ENCODE assay signal across 32 cellular contexts in genomic region chr18:46732201-46732600, GRCh38. TPM values are rescaled to one million over a fixed set of nuclear protein-coding genes. Genes with fewer than 3 reads are reported as not detected.
"Had no signal": no experiment of that assay in that cellular context is flagged by ENCODE, and none has a peak within 500 bp of the region (broad histone marks: within the 10 kb centered on the region; RNA-seq: fewer than 3 reads in every experiment).

No MANE protein-coding gene starts in this region.

- H3K4me1 Mint-ChIP-seq: activated CD4-positive, alpha-beta T cell treated with anti-CD3 and anti-CD28 coated beads for 36 hours; activated CD4-positive, alpha-beta T cell treated with anti-CD3 and anti-CD28 coated beads, Interleukin-2, amount 10 ng/mL, durations not matched to agents 24 days and 14 days; activated CD8-positive, alpha-beta memory T cell treated with anti-CD3 and anti-CD28 coated beads, Interleukin-2, amount 10 ng/mL, durations not matched to agents 7 days and 5 days; activated naive CD4-positive, alpha-beta T cell treated with anti-CD3 and anti-CD28 coated beads, Interleukin-2, amount 50 U/mL, for 24 hours; activated naive CD8-positive, alpha-beta T cell treated with anti-CD3 and anti-CD28 coated beads, Interleukin-2, amount 10 ng/mL, durations not matched to agents 7 days and 5 days; brain had no signal

- H3K4me3 ChIP-seq: ascending aorta, breast epithelium, cardiac muscle cell, colonic mucosa, dorsolateral prefrontal cortex, esophagus muscularis mucosa, gastrocnemius medialis had no signal

- H3K27me3 ChIP-seq: ascending aorta, breast epithelium, cardiac muscle cell, colonic mucosa, dorsolateral prefrontal cortex, foreskin keratinocyte, gastrocnemius medialis had no signal

- H3K27ac Mint-ChIP-seq: activated CD4-positive, alpha-beta memory T cell treated with anti-CD3 and anti-CD28 coated beads for 36 hours; activated CD4-positive, alpha-beta T cell treated with anti-CD3 and anti-CD28 coated beads for 36 hours; activated CD4-positive, alpha-beta T cell treated with anti-CD3 and anti-CD28 coated beads, Interleukin-2, amount 10 ng/mL, durations not matched to agents 24 days and 14 days; activated CD8-positive, alpha-beta memory T cell treated with anti-CD3 and anti-CD28 coated beads, Interleukin-2, amount 10 ng/mL, durations not matched to agents 7 days and 5 days; activated CD8-positive, alpha-beta T cell treated with anti-CD3 and anti-CD28 coated beads, Interleukin-2, amount 10 ng/mL, durations not matched to agents 7 days and 5 days; activated naive CD4-positive, alpha-beta T cell treated with anti-CD3 and anti-CD28 coated beads for 36 hours; activated naive CD4-positive, alpha-beta T cell treated with anti-CD3 and anti-CD28 coated beads, Interleukin-2, amount 50 U/mL, for 24 hours; activated naive CD8-positive, alpha-beta T cell treated with anti-CD3 and anti-CD28 coated beads, Interleukin-2, amount 10 ng/mL, durations not matched to agents 7 days and 5 days; activated T-helper 1 cell treated with anti-CD3 and anti-CD28 coated beads, Interleukin-12 subunit alpha, Interleukin-12 subunit beta, Interleukin-2, Interleukin-4 antibody, amounts not matched to agents 30 ng/mL and 10 ng/mL and 1 ng/mL, durations not matched to agents 14 hours and 24 hours and 36 hours; activated T-helper 2 cell treated with anti-CD3 and anti-CD28 coated beads, Interferon-gamma antibody, Interleukin-2, Interleukin-4, amounts not matched to agents 10 μg/mL and 5 μg/mL and 100 μg/mL, durations not matched to agents 14 hours and 24 hours and 36 hours; brain; dendritic cell treated with granulocyte-macrophage colony-stimulating factor and Interleukin-4, amounts not matched to agents 40 ng/mL and 50 ng/mL, for 4 days had no signal

- H3K27ac ChIP-seq: ascending aorta, breast epithelium, cardiac muscle cell, colonic mucosa, esophagus muscularis mucosa, foreskin keratinocyte, gastrocnemius medialis had no signal

- H3K9me3 ChIP-seq: colonic mucosa, gastrocnemius medialis had no signal

- DNase-seq: activated CD4-positive, alpha-beta memory T cell treated with anti-CD3 and anti-CD28 coated beads for 36 hours; activated CD4-positive, alpha-beta T cell treated with anti-CD3 and anti-CD28 coated beads for 36 hours; activated CD4-positive, alpha-beta T cell treated with anti-CD3 and anti-CD28 coated beads, Interleukin-2, amount 10 ng/mL, durations not matched to agents 24 days and 14 days; activated CD4-positive, CD25-positive, alpha-beta regulatory T cell; activated CD4-positive, CD25-positive, alpha-beta regulatory T cell treated with anti-CD3 and anti-CD28 coated beads, Interleukin-2, amount 50 U/mL, for 72 hours; activated CD8-positive, alpha-beta memory T cell treated with anti-CD3 and anti-CD28 coated beads, Interleukin-2, amount 10 ng/mL, durations not matched to agents 7 days and 5 days; activated CD8-positive, alpha-beta memory T cell treated with anti-CD3 and anti-CD28 coated beads, Interleukin-2, amount 50 U/mL, for 4 hours; activated CD8-positive, alpha-beta T cell treated with anti-CD3 and anti-CD28 coated beads, Interleukin-2, amount 10 ng/mL, durations not matched to agents 7 days and 5 days; activated effector memory CD4-positive, alpha-beta T cell treated with anti-CD3 and anti-CD28 coated beads, Interleukin-2, amount 50 U/mL, for 16 hours; activated naive CD4-positive, alpha-beta T cell treated with anti-CD3 and anti-CD28 coated beads for 36 hours; activated naive CD8-positive, alpha-beta T cell treated with anti-CD3 and anti-CD28 coated beads, Interleukin-2, amount 10 ng/mL, durations not matched to agents 7 days and 5 days; activated T-cell treated with anti-CD3 and anti-CD28 coated beads, Interleukin-2, amount 50 U/mL, for 1 hour; activated T-cell treated with anti-CD3 and anti-CD28 coated beads, Interleukin-2, amount 50 U/mL, for 48 hours; central memory CD4-positive, alpha-beta T cell; cerebellar nuclear complex; colonic mucosa; effector memory CD4-positive, alpha-beta T cell; erythroblast; foreskin keratinocyte; gastrocnemius medialis; T-helper 2 cell had no signal

- H3K4me3 Mint-ChIP-seq: activated CD4-positive, alpha-beta memory T cell treated with anti-CD3 and anti-CD28 coated beads for 36 hours; activated CD4-positive, alpha-beta T cell treated with anti-CD3 and anti-CD28 coated beads for 36 hours; activated CD4-positive, alpha-beta T cell treated with anti-CD3 and anti-CD28 coated beads, Interleukin-2, amount 10 ng/mL, durations not matched to agents 24 days and 14 days; activated CD8-positive, alpha-beta memory T cell treated with anti-CD3 and anti-CD28 coated beads, Interleukin-2, amount 10 ng/mL, durations not matched to agents 7 days and 5 days; activated CD8-positive, alpha-beta T cell treated with anti-CD3 and anti-CD28 coated beads, Interleukin-2, amount 10 ng/mL, durations not matched to agents 7 days and 5 days; activated naive CD4-positive, alpha-beta T cell treated with anti-CD3 and anti-CD28 coated beads for 36 hours; activated naive CD4-positive, alpha-beta T cell treated with anti-CD3 and anti-CD28 coated beads, Interleukin-2, amount 50 U/mL, for 24 hours; activated naive CD8-positive, alpha-beta T cell treated with anti-CD3 and anti-CD28 coated beads, Interleukin-2, amount 10 ng/mL, durations not matched to agents 7 days and 5 days; activated T-helper 1 cell treated with anti-CD3 and anti-CD28 coated beads, Interleukin-12 subunit alpha, Interleukin-12 subunit beta, Interleukin-2, Interleukin-4 antibody, amounts not matched to agents 30 ng/mL and 10 ng/mL and 1 ng/mL, durations not matched to agents 14 hours and 24 hours and 36 hours; brain; dendritic cell treated with granulocyte-macrophage colony-stimulating factor and Interleukin-4, amounts not matched to agents 40 ng/mL and 50 ng/mL, for 4 days had no signal

- H3K4me1 ChIP-seq: ascending aorta, breast epithelium, colonic mucosa, esophagus muscularis mucosa, foreskin keratinocyte had no signal

- H3K36me3 ChIP-seq: ascending aorta, breast epithelium, cardiac muscle cell, colonic mucosa, esophagus muscularis mucosa had no signal

- H3K36me3 Mint-ChIP-seq: activated CD4-positive, alpha-beta memory T cell treated with anti-CD3 and anti-CD28 coated beads for 36 hours; activated CD8-positive, alpha-beta memory T cell treated with anti-CD3 and anti-CD28 coated beads, Interleukin-2, amount 10 ng/mL, durations not matched to agents 7 days and 5 days; activated naive CD8-positive, alpha-beta T cell treated with anti-CD3 and anti-CD28 coated beads, Interleukin-2, amount 10 ng/mL, durations not matched to agents 7 days and 5 days had no signal

- H3K27me3 Mint-ChIP-seq: activated CD4-positive, alpha-beta memory T cell treated with anti-CD3 and anti-CD28 coated beads for 36 hours; brain; dendritic cell treated with granulocyte-macrophage colony-stimulating factor and Interleukin-4, amounts not matched to agents 40 ng/mL and 50 ng/mL, for 4 days had no signal

- ATAC-seq: activated CD4-positive, alpha-beta T cell treated with anti-CD3 and anti-CD28 coated beads for 36 hours; activated CD8-positive, alpha-beta memory T cell treated with anti-CD3 and anti-CD28 coated beads, Interleukin-2, amount 10 ng/mL, durations not matched to agents 7 days and 5 days; activated CD8-positive, alpha-beta T cell treated with anti-CD3 and anti-CD28 coated beads, Interleukin-2, amount 10 ng/mL, durations not matched to agents 7 days and 5 days; foreskin keratinocyte; gastrocnemius medialis had no signal

- H3K9me3 Mint-ChIP-seq: activated naive CD4-positive, alpha-beta T cell treated with anti-CD3 and anti-CD28 coated beads, Interleukin-2, amount 50 U/mL, for 24 hours had no signal

RNA-seq across cellular contexts. Expression of gene ST8SIA5, which starts 24.7 kb away (rescaled TPM):
- total RNA-seq: activated CD4-positive, alpha-beta memory T cell treated with anti-CD3 and anti-CD28 coated beads for 36 hours; activated CD4-positive, alpha-beta T cell treated with anti-CD3 and anti-CD28 coated beads for 36 hours; activated CD4-positive, alpha-beta T cell treated with anti-CD3 and anti-CD28 coated beads, Interleukin-2, amount 10 ng/mL, durations not matched to agents 24 days and 14 days; activated CD8-positive, alpha-beta memory T cell treated with anti-CD3 and anti-CD28 coated beads for 36 hours; activated CD8-positive, alpha-beta T cell treated with anti-CD3 and anti-CD28 coated beads, Interleukin-2, amount 10 ng/mL, durations not matched to agents 7 days and 5 days; activated naive CD4-positive, alpha-beta T cell treated with anti-CD3 and anti-CD28 coated beads for 36 hours; activated naive CD8-positive, alpha-beta T cell treated with anti-CD3 and anti-CD28 coated beads, Interleukin-2, amount 10 ng/mL, durations not matched to agents 7 days and 5 days; activated T-helper 1 cell treated with anti-CD3 and anti-CD28 coated beads, Interleukin-12 subunit alpha, Interleukin-12 subunit beta, Interleukin-2, Interleukin-4 antibody, amounts not matched to agents 30 ng/mL and 10 ng/mL and 1 ng/mL, durations not matched to agents 14 hours and 24 hours and 36 hours; cardiac muscle cell; foreskin keratinocyte had no signal
- polyA plus RNA-seq: foreskin keratinocyte had no signal
